ENCODE assay signal across 27 cellular contexts in genomic region chr3:26029323-26029722, GRCh38.
"Had no signal": no experiment of that assay in that cellular context is flagged by ENCODE, and none has a peak within 500 bp of the region (broad histone marks: within the 10 kb centered on the region; RNA-seq: fewer than 3 reads in every experiment).

No MANE protein-coding gene starts in this region.

- H3K9me3 ChIP-seq: suprapubic skin, testis, thoracic aorta, thyroid gland, transverse colon, upper lobe of left lung, vagina had no signal

- H3K27ac ChIP-seq: stomach, suprapubic skin, testis, thoracic aorta, thyroid gland, tibial artery, tibial nerve, transverse colon, upper lobe of left lung, uterus, vagina had no signal

- H3K27me3 ChIP-seq: stomach, suprapubic skin, testis, thyroid gland, tibial artery, tibial nerve, transverse colon, upper lobe of left lung, uterus, vagina had no signal

- H3K4me3 ChIP-seq: stomach, suprapubic skin, testis, thoracic aorta, thyroid gland, tibial artery, tibial nerve, transverse colon, upper lobe of left lung, uterus, vagina had no signal

- H3K27me3 Mint-ChIP-seq: stimulated activated memory B cell treated with anti-CD40 and anti-IgM and Interleukin-4, amounts not matched to agents 10 μg/mL and 1 μg/mL and 100 μg/mL, for 72 hours; stimulated activated naive B cell treated with anti-CD40 and anti-IgM and Interleukin-4, amounts not matched to agents 10 μg/mL and 1 μg/mL and 100 μg/mL, for 72 hours; stimulated activated naive CD8-positive, alpha-beta T cell treated with anti-CD3 and anti-CD28 coated beads, Interleukin-15, amount 100 ng/mL, for 72 hours; stimulated activated naive CD8-positive, alpha-beta T cell treated with anti-CD3 and anti-CD28 coated beads, Interleukin-15, Interleukin-2, amounts not matched to agents 100 ng/mL and 50 ng/mL, for 24 hours; type B pancreatic cell had no signal

- DNase-seq: stimulated activated CD4-positive, alpha-beta T cell treated with anti-CD3 and anti-CD28 coated beads, Interleukin-2, amount 100 ng/mL, for 24 hours; stimulated activated CD4-positive, alpha-beta T cell treated with anti-CD3 and anti-CD28 coated beads, Interleukin-4, amount 100 ng/mL, for 1 hour; stimulated activated CD4-positive, alpha-beta T cell treated with anti-CD3 and anti-CD28 coated beads, Interleukin-4, amount 100 ng/mL, for 24 hours; stimulated activated CD4-positive, alpha-beta T cell treated with anti-CD3 and anti-CD28 coated beads, Interleukin-4, amount 100 ng/mL, for 4 hours; stimulated activated CD8-positive, alpha-beta memory T cell treated with anti-CD3 and anti-CD28 coated beads, Interleukin-4, amount 100 ng/mL, for 48 hours; stimulated activated naive B cell treated with anti-CD40 and anti-IgM and Interleukin-4, amounts not matched to agents 10 μg/mL and 1 μg/mL and 100 μg/mL, for 72 hours; stimulated activated naive CD4-positive, alpha-beta T cell; stimulated activated naive CD4-positive, alpha-beta T cell treated with Interleukin-2 at 50 U/mL for 16 hours; stimulated activated naive CD8-positive, alpha-beta T cell treated with anti-CD3 and anti-CD28 coated beads, Interleukin-15, amount 100 ng/mL, for 72 hours; stimulated activated naive CD8-positive, alpha-beta T cell treated with anti-CD3 and anti-CD28 coated beads, Interleukin-15, Interleukin-2, amounts not matched to agents 100 U/mL and 50 U/mL, for 24 hours; stomach; substantia nigra; testis; thyroid gland; tibial artery; transverse colon; trophoblast cell; uterus had no signal

- H3K36me3 Mint-ChIP-seq: stimulated activated effector memory CD8-positive, alpha-beta T cell treated with anti-CD3 and anti-CD28 coated beads, Interleukin-12 subunit alpha, Interleukin-12 subunit beta, amount 100 ng/mL, for 72 hours; stimulated activated memory B cell treated with anti-CD40 and anti-IgM and Interleukin-4, amounts not matched to agents 10 μg/mL and 1 μg/mL and 100 μg/mL, for 72 hours; stimulated activated naive B cell treated with anti-CD40 and anti-IgM and Interleukin-4, amounts not matched to agents 10 μg/mL and 1 μg/mL and 100 μg/mL, for 72 hours; type B pancreatic cell had no signal

- H3K4me3 Mint-ChIP-seq: stimulated activated effector memory CD8-positive, alpha-beta T cell treated with anti-CD3 and anti-CD28 coated beads, Interleukin-12 subunit alpha, Interleukin-12 subunit beta, amount 100 ng/mL, for 72 hours; stimulated activated memory B cell treated with anti-CD40 and anti-IgM and Interleukin-4, amounts not matched to agents 10 μg/mL and 1 μg/mL and 100 μg/mL, for 72 hours; stimulated activated naive B cell treated with anti-CD40 and anti-IgM and Interleukin-4, amounts not matched to agents 10 μg/mL and 1 μg/mL and 100 μg/mL, for 72 hours; stimulated activated naive CD8-positive, alpha-beta T cell treated with anti-CD3 and anti-CD28 coated beads, Interleukin-15, amount 100 ng/mL, for 72 hours; stimulated activated naive CD8-positive, alpha-beta T cell treated with anti-CD3 and anti-CD28 coated beads, Interleukin-15, Interleukin-2, amounts not matched to agents 100 ng/mL and 50 ng/mL, for 24 hours; type B pancreatic cell had no signal

- H3K4me1 ChIP-seq: stomach, suprapubic skin, testis, thyroid gland, tibial artery, tibial nerve, transverse colon, upper lobe of left lung, uterus, vagina had no signal

- H3K9me3 Mint-ChIP-seq: stimulated activated naive CD8-positive, alpha-beta T cell treated with anti-CD3 and anti-CD28 coated beads, Interleukin-15, Interleukin-2, amounts not matched to agents 100 ng/mL and 50 ng/mL, for 24 hours; type B pancreatic cell had no signal

- H3K27ac Mint-ChIP-seq: stimulated activated effector memory CD8-positive, alpha-beta T cell treated with anti-CD3 and anti-CD28 coated beads, Interleukin-12 subunit alpha, Interleukin-12 subunit beta, amount 100 ng/mL, for 72 hours; stimulated activated memory B cell treated with anti-CD40 and anti-IgM and Interleukin-4, amounts not matched to agents 10 μg/mL and 1 μg/mL and 100 μg/mL, for 72 hours; stimulated activated naive B cell treated with anti-CD40 and anti-IgM and Interleukin-4, amounts not matched to agents 10 μg/mL and 1 μg/mL and 100 μg/mL, for 72 hours; stimulated activated naive CD8-positive, alpha-beta T cell treated with anti-CD3 and anti-CD28 coated beads, Interleukin-15, amount 100 ng/mL, for 72 hours; stimulated activated naive CD8-positive, alpha-beta T cell treated with anti-CD3 and anti-CD28 coated beads, Interleukin-15, Interleukin-2, amounts not matched to agents 100 ng/mL and 50 ng/mL, for 24 hours; type B pancreatic cell had no signal

- ATAC-seq: stimulated activated effector memory CD8-positive, alpha-beta T cell treated with anti-CD3 and anti-CD28 coated beads, Interleukin-12 subunit alpha, Interleukin-12 subunit beta, amount 100 ng/mL, for 72 hours; stimulated activated memory B cell treated with anti-CD40 and anti-IgM and Interleukin-4, amounts not matched to agents 10 μg/mL and 1 μg/mL and 100 μg/mL, for 72 hours; stimulated activated naive B cell treated with anti-CD40 and anti-IgM and Interleukin-4, amounts not matched to agents 10 μg/mL and 1 μg/mL and 100 μg/mL, for 72 hours; stimulated activated naive CD8-positive, alpha-beta T cell treated with anti-CD3 and anti-CD28 coated beads, Interleukin-15, amount 100 ng/mL, for 72 hours; stimulated activated naive CD8-positive, alpha-beta T cell treated with anti-CD3 and anti-CD28 coated beads, Interleukin-15, Interleukin-2, amounts not matched to agents 100 U/mL and 50 U/mL, for 24 hours had no signal

- H3K36me3 ChIP-seq: stomach, suprapubic skin, thoracic aorta, thyroid gland, tibial artery, tibial nerve, transverse colon, upper lobe of left lung, uterus, vagina had no signal

- H3K4me1 Mint-ChIP-seq: stimulated activated effector memory CD8-positive, alpha-beta T cell treated with anti-CD3 and anti-CD28 coated beads, Interleukin-12 subunit alpha, Interleukin-12 subunit beta, amount 100 ng/mL, for 72 hours; stimulated activated memory B cell treated with anti-CD40 and anti-IgM and Interleukin-4, amounts not matched to agents 10 μg/mL and 1 μg/mL and 100 μg/mL, for 72 hours; stimulated activated naive B cell treated with anti-CD40 and anti-IgM and Interleukin-4, amounts not matched to agents 10 μg/mL and 1 μg/mL and 100 μg/mL, for 72 hours; stimulated activated naive CD8-positive, alpha-beta T cell treated with anti-CD3 and anti-CD28 coated beads, Interleukin-15, amount 100 ng/mL, for 72 hours had no signal
